Comparison of ENCODE assay signal across 11 cellular contexts in genomic region chr15:43998607-43999006, GRCh38.
DNase-seq lines count a peak whose midpoint lies in the region; ATAC-seq and TF ChIP-seq lines count a peak whose summit lies in the region.
"Had no signal": no experiment of that assay in that cellular context is flagged by ENCODE, and none has a peak within 500 bp of the region (broad histone marks: within the 10 kb centered on the region; RNA-seq: fewer than 3 reads in every experiment).

No MANE protein-coding gene starts in this region.

- CTCF ChIA-PET in naive thymus-derived CD4-positive, alpha-beta T cell (lab: Charles Lee): no interaction called here

- ATAC-seq in HG02588 (IDR thresholded peaks at IDR 0.05; ENCODE audit: unreplicated experiment): no peak
- ATAC-seq in naive thymus-derived CD4-positive, alpha-beta T cell: no peak
- ATAC-seq: A549 had no signal

- no peak for TF ChIP-seq CTCF in fibroblast of pulmonary artery (IDR thresholded peaks at IDR 0.05; ENCODE audit: low read length, missing control alignments)

- POLR2A ChIA-PET in naive thymus-derived CD4-positive, alpha-beta T cell (lab: Charles Lee): no interaction called here

- no peak overlapping the region for H3K4me3 Mint-ChIP-seq in naive thymus-derived CD4-positive, alpha-beta T cell

- H3K36me3 ChIP-seq in naive thymus-derived CD4-positive, alpha-beta T cell (ENCODE audit: control insufficient read depth in 2 of 3, insufficient read depth in 3 of 3, low read length in 3 of 3): no peaks in the 10 kb centered on the region

- no peak overlapping the region for H3K27ac ChIP-seq in naive thymus-derived CD4-positive, alpha-beta T cell (ENCODE audit: low read depth, low read length)
- H3K27ac ChIP-seq: A549 had no signal

- no peak overlapping the region for H3K4me3 ChIP-seq in fibroblast of pulmonary artery (replicated peaks; ENCODE audit: low read depth, low read length)
- H3K4me3 ChIP-seq in naive thymus-derived CD4-positive, alpha-beta T cell (ENCODE audit: low read length): no peak overlapping the region
- H3K4me3 ChIP-seq: A549 had no signal

- peaks cover 6 to 16% (median 7%) of the 10 kb centered on the region in 5 donors for H3K27me3 Mint-ChIP-seq in naive thymus-derived CD4-positive, alpha-beta T cell

- H3K9me3 Mint-ChIP-seq in naive thymus-derived CD4-positive, alpha-beta T cell: no peaks in the 10 kb centered on the region

- no peaks in the 10 kb centered on the region for H3K9me3 ChIP-seq in naive thymus-derived CD4-positive, alpha-beta T cell (ENCODE audit: control insufficient read depth in 2 of 3, low read length in 3 of 3)
- H3K9me3 ChIP-seq: A549 had no signal

- DNase-seq in A172 (ENCODE audit: low spot score) (peak; percentile 25), SK-N-DZ (ENCODE audit: low spot score) (peak; percentile 21), fibroblast of pulmonary artery (ENCODE audit: low read depth) (peak; percentile 95), medulla oblongata (ENCODE audit: extremely low spot score) (peak; percentile 51), DMS 273 treated with DMSO at 0.1 percent for 48 hours (lab: John Stamatoyannopoulos, UW) (no peak), NCI-H128 (lab: John Stamatoyannopoulos, UW; ENCODE audit: unreplicated experiment) (no peak)
- DNase-seq in naive thymus-derived CD4-positive, alpha-beta T cell: no peak
- DNase-seq: NCI-H510A treated with DMSO at 0.1 percent for 48 hours; stimulated activated CD4-positive, alpha-beta T cell treated with anti-CD3 and anti-CD28 coated beads, Interleukin-2, amount 100 ng/mL, for 48 hours had no signal

- H3K27ac Mint-ChIP-seq in naive thymus-derived CD4-positive, alpha-beta T cell: no peak overlapping the region

- H3K27me3 ChIP-seq in naive thymus-derived CD4-positive, alpha-beta T cell (ENCODE audit: control insufficient read depth in 2 of 2, insufficient read depth in 2 of 2, low read length in 2 of 2): no peaks in the 10 kb centered on the region

- intact Hi-C loops in naive thymus-derived CD4-positive, alpha-beta T cell (cut with micrococcal nuclease): no loop called here

- H3K4me1 Mint-ChIP-seq in naive thymus-derived CD4-positive, alpha-beta T cell: no peaks in the 10 kb centered on the region

- no peaks in the 10 kb centered on the region for H3K36me3 Mint-ChIP-seq in naive thymus-derived CD4-positive, alpha-beta T cell

- H3K4me1 ChIP-seq in naive thymus-derived CD4-positive, alpha-beta T cell (ENCODE audit: control insufficient read depth in 2 of 2, insufficient read depth in 2 of 2, low read length in 2 of 2): no peaks in the 10 kb centered on the region
- H3K4me1 ChIP-seq: A549 had no signal

Comparison
In these comparisons a context has a peak if more than half of its experiments do, and no peak if none do; other contexts are left out.
1. DNase-seq: peak in A172 (single experiment), SK-N-DZ (single experiment), fibroblast of pulmonary artery (single experiment) and medulla oblongata (single experiment); none in naive thymus-derived CD4-positive, alpha-beta T cell (0 of 9), DMS 273 treated with DMSO at 0.1 percent for 48 hours (single experiment) and NCI-H128 (single experiment).